In the genomic region with DNA sequence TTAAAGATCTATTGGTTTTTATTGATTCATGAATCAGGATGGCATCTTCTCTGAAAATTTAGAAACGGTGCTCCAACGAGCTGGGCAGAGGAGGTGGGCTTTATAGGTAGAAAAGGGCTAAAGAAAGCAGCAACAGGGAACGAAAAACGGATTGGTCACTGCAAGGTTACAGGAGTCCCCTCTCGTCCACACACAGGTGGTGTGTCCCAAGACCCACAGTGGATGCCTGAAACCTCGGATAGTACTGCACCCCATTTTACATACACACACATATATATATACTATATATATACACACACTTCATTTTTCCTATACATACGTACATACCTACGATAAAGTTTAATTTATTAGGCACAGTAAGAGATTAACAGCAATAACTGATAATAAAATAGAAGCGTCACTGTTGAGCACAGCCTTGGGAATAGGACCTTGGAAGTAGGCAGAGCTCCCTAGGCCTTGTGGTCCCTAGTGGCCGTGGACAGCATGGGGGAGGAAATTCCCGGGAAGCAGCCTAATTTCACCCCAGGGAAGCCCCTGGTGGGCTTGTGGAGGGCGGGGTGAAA, we compare ENCODE assay signal across 1 cellular context.
TF ChIP-seq lines count a peak whose summit lies in the region.

No MANE protein-coding gene starts in this region.

TF ChIP-seq in IMR-90, 13 proteins besides CTCF, POLR2A, EP300 and RAD21 (continued from another document):
- TF ChIP-seq SMC3 (IDR thresholded peaks at IDR 0.05; ENCODE audit: low read depth, low read length), result no peak
- TF ChIP-seq NFE2L2 (IDR thresholded peaks at IDR 0.05; ENCODE audit: low read depth, low read length), result no peak
- TF ChIP-seq, protein P1, sequence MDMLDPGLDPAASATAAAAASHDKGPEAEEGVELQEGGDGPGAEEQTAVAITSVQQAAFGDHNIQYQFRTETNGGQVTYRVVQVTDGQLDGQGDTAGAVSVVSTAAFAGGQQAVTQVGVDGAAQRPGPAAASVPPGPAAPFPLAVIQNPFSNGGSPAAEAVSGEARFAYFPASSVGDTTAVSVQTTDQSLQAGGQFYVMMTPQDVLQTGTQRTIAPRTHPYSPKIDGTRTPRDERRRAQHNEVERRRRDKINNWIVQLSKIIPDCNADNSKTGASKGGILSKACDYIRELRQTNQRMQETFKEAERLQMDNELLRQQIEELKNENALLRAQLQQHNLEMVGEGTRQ (IDR thresholded peaks at IDR 0.05; ENCODE audit: low read depth, low read length), result no peak
- no peak for TF ChIP-seq CHD1 (IDR thresholded peaks at IDR 0.05; ENCODE audit: low read depth, low read length)
- TF ChIP-seq MAFK (IDR thresholded peaks at IDR 0.05; ENCODE audit: low read depth, low read length), result no peak
TF ChIP-seq in IMR-90: peak in this region for 0.
